In genomic region chr12:12985817-12986408, GRCh38 we compare ENCODE assay signal across 9 cellular contexts. TPM values are rescaled to one million over a fixed set of nuclear protein-coding genes. Genes with fewer than 3 reads are reported as not detected.
DNase-seq lines count a peak whose midpoint lies in the region; ATAC-seq and TF ChIP-seq lines count a peak whose summit lies in the region.
"Had no signal": no experiment of that assay in that cellular context is flagged by ENCODE, and none has a peak within 500 bp of the region (broad histone marks: within the 10 kb centered on the region; RNA-seq: fewer than 3 reads in every experiment).

No MANE protein-coding gene starts in this region.

- H3K4me2 ChIP-seq in mesendoderm (ENCODE audit: low read length): no peak overlapping the region

- no peak overlapping the region for H3K56ac ChIP-seq in mesendoderm (ENCODE audit: low read length)

- H3K18ac ChIP-seq in mesendoderm (ENCODE audit: low read length): no peak overlapping the region

- no peak overlapping the region for H4K8ac ChIP-seq in mesendoderm (ENCODE audit: low read depth, low read length)

- no peak for ATAC-seq in GM19351 (IDR thresholded peaks at IDR 0.05; ENCODE audit: unreplicated experiment)

- DNase-seq in EH (ENCODE audit: low read depth) (peak; percentile 27), HK-2 (ENCODE audit: unreplicated experiment) (peak; percentile 23), ascending aorta (ENCODE audit: low spot score in 2 of 2) (no peak), mesendoderm (peak; percentile 73), retina (no peak), NCI-H510A (lab: John Stamatoyannopoulos, UW) (no peak), NCI-H345 (lab: John Stamatoyannopoulos, UW) (no peak)

- TF ChIP-seq CTCF in ascending aorta (IDR thresholded peaks at IDR 0.05): peak in 2 of 3 experiments; percentile 42 to 48

- H3K4me1 ChIP-seq in ascending aorta (no peaks in the 10 kb centered on the region), mesendoderm (ENCODE audit: control insufficient read depth, low read depth, low read length) (no peaks in the 10 kb centered on the region)

- H3K36me3 ChIP-seq in ascending aorta (peaks cover 23 to 43% of the 10 kb centered on the region in 2 donors), mesendoderm (ENCODE audit: control insufficient read depth, insufficient read depth, low read length) (no peaks in the 10 kb centered on the region)

- H3K79me1 ChIP-seq in mesendoderm (ENCODE audit: low read length): no peaks in the 10 kb centered on the region

- H2BK15ac ChIP-seq in mesendoderm (replicated peaks; ENCODE audit: low read depth): no peak overlapping the region

- H4K5ac ChIP-seq in mesendoderm (ENCODE audit: low read length): no peak overlapping the region

- no peaks in the 10 kb centered on the region for H3K9me3 ChIP-seq in ascending aorta

- no peak overlapping the region for H3K4me3 ChIP-seq in ascending aorta
- H3K4me3 ChIP-seq in mesendoderm (ENCODE audit: low read length): no peak overlapping the region

- H3K23ac ChIP-seq in mesendoderm (ENCODE audit: low read length): no peak overlapping the region

- H2BK120ac ChIP-seq in mesendoderm (ENCODE audit: low read depth, low read length): no peak overlapping the region

- no peak overlapping the region for H2BK5ac ChIP-seq in mesendoderm (ENCODE audit: low read length)

- H2AK5ac ChIP-seq in mesendoderm (ENCODE audit: low read length): no peak overlapping the region

- no peak overlapping the region for H3K9ac ChIP-seq in mesendoderm (ENCODE audit: low read length)

- WGBS in mesendoderm (ENCODE audit: extremely low coverage, insufficient coverage, low lambda C conversion rate): no CpG with 5 or more reads among the region's 4 CpGs

- intact Hi-C loops in ascending aorta (cut with DNase I): no loop called here

- H3K79me2 ChIP-seq in mesendoderm (ENCODE audit: control insufficient read depth, insufficient read depth, low read length): no peaks in the 10 kb centered on the region

- H3K27me3 ChIP-seq in ascending aorta (no peaks in the 10 kb centered on the region), mesendoderm (ENCODE audit: insufficient read depth, low read length, poor library complexity) (no peaks in the 10 kb centered on the region)

- H3K4ac ChIP-seq in mesendoderm (ENCODE audit: low read depth, low read length): no peak overlapping the region

- H3K27ac ChIP-seq in ascending aorta: no peak overlapping the region
- H3K27ac ChIP-seq in mesendoderm (ENCODE audit: low read depth, low read length): no peak overlapping the region

RNA-seq across cellular contexts. Expression of gene HEBP1, which starts 14.2 kb away (rescaled TPM):
- total RNA-seq in ascending aorta: 56.6 TPM
- polyA plus RNA-seq in mesendoderm (2013, experiment 1 of 2): 18.5 TPM
- polyA plus RNA-seq in mesendoderm (2013, experiment 2 of 2): 19.0 TPM

RNA-seq across cellular contexts. Expression of gene GPRC5D, which starts 33.9 kb away (rescaled TPM):
- not detected for total RNA-seq in ascending aorta
- not detected for polyA plus RNA-seq in mesendoderm (2013, experiment 1 of 2)
- polyA plus RNA-seq in mesendoderm (2013, experiment 2 of 2): not detected
- total RNA-seq: temporal lobe had no signal

RNA-seq across cellular contexts. Expression of gene FAM234B, which starts 58.3 kb away (rescaled TPM):
- total RNA-seq in ascending aorta: 6.7 TPM
- 6.7 TPM for polyA plus RNA-seq in mesendoderm (2013, experiment 1 of 2)
- 7.2 TPM for polyA plus RNA-seq in mesendoderm (2013, experiment 2 of 2)

Comparison
In these comparisons a context has a peak if more than half of its experiments do, and no peak if none do; other contexts are left out.
1. DNase-seq: peak in EH (single experiment), HK-2 (single experiment) and mesendoderm (single experiment); none in ascending aorta (0 of 2), retina (single experiment), NCI-H510A (single experiment) and NCI-H345 (single experiment).